Comparison of ENCODE assay signal across 10 cellular contexts in genomic region chrX:44997888-44998287, GRCh38.
DNase-seq lines count a peak whose midpoint lies in the region; ATAC-seq and TF ChIP-seq lines count a peak whose summit lies in the region.
"Had no signal": no experiment of that assay in that cellular context is flagged by ENCODE, and none has a peak within 500 bp of the region (broad histone marks: within the 10 kb centered on the region; RNA-seq: fewer than 3 reads in every experiment).

No MANE protein-coding gene starts in this region.

- no peak for ATAC-seq in CD4-positive, alpha-beta T cell (ENCODE audit: poor library complexity)
- ATAC-seq in GM18505 (IDR thresholded peaks at IDR 0.05; ENCODE audit: unreplicated experiment) = peak; percentile 49
- ATAC-seq in left lobe of liver = peak; percentile 49

- no peak overlapping the region for H3K27ac ChIP-seq in CD4-positive, alpha-beta T cell (ENCODE audit: low read depth, low read length)
- H3K27ac ChIP-seq: epithelial cell of prostate had no signal

- no peaks in the 10 kb centered on the region for H3K27me3 Mint-ChIP-seq in CD4-positive, alpha-beta T cell

- no peaks in the 10 kb centered on the region for H3K9me3 ChIP-seq in CD4-positive, alpha-beta T cell (ENCODE audit: control insufficient read depth, low read length)
- H3K9me3 ChIP-seq in BE2C = no peaks in the 10 kb centered on the region
- H3K9me3 ChIP-seq: mucosa of descending colon had no signal

- peaks cover 18% of the 10 kb centered on the region for H3K36me3 Mint-ChIP-seq in CD4-positive, alpha-beta T cell (ENCODE audit: low read depth)

- DNase-seq in CD4-positive, alpha-beta T cell = no peak
- DNase-seq in MV-4-11 (lab: John Stamatoyannopoulos, UW) (peak; percentile 12), left lobe of liver (ENCODE audit: low spot score) (no peak), posterior vena cava (ENCODE audit: low spot score) (no peak), C1 segment of cervical spinal cord (lab: John Stamatoyannopoulos, UW) (no peak), BE2C (no peak), superior temporal gyrus (ENCODE audit: extremely low spot score) (no peak)
- DNase-seq: mucosa of descending colon had no signal

- peak overlapping the region; percentile 32 for H3K27ac Mint-ChIP-seq in CD4-positive, alpha-beta T cell

- no peaks in the 10 kb centered on the region for H3K4me1 ChIP-seq in BE2C

- TF ChIP-seq POLR2A in GM18505 (IDR thresholded peaks at IDR 0.05; ENCODE audit: borderline replicate concordance, extremely low read depth, insufficient read depth, insufficient read length) = no peak

- H3K4me3 Mint-ChIP-seq in CD4-positive, alpha-beta T cell = peak overlapping the region; percentile 30

- CTCF ChIA-PET in CD4-positive, alpha-beta T cell (lab: Charles Lee) = no interaction called here

- H3K27me3 ChIP-seq in CD4-positive, alpha-beta T cell (ENCODE audit: control insufficient read depth, insufficient read depth, low read length) = no peaks in the 10 kb centered on the region
- H3K27me3 ChIP-seq in BE2C = no peaks in the 10 kb centered on the region

- H3K4me3 ChIP-seq in BE2C (ENCODE audit: low read depth, low read length) = no peak overlapping the region
- H3K4me3 ChIP-seq: mucosa of descending colon had no signal

- no peak for TF ChIP-seq CTCF in CD4-positive, alpha-beta T cell (IDR thresholded peaks at IDR 0.05)
- no peak for TF ChIP-seq CTCF in BE2C (IDR thresholded peaks at IDR 0.05; ENCODE audit: low read depth, low read length)

- peaks cover 71% of the 10 kb centered on the region for H3K4me1 Mint-ChIP-seq in CD4-positive, alpha-beta T cell (ENCODE audit: low read depth)

- H3K36me3 ChIP-seq in BE2C = no peaks in the 10 kb centered on the region

- intact Hi-C loops in CD4-positive, alpha-beta T cell (cut with DNase I, micrococcal nuclease) = no loop called here
- intact Hi-C loops in posterior vena cava (cut with DNase I) = no loop called here

- POLR2A ChIA-PET in CD4-positive, alpha-beta T cell (lab: Charles Lee) = no interaction called here

- H3K9me3 Mint-ChIP-seq in CD4-positive, alpha-beta T cell = no peaks in the 10 kb centered on the region
